1 cellular context compared by ENCODE assay signal in the genomic region with DNA sequence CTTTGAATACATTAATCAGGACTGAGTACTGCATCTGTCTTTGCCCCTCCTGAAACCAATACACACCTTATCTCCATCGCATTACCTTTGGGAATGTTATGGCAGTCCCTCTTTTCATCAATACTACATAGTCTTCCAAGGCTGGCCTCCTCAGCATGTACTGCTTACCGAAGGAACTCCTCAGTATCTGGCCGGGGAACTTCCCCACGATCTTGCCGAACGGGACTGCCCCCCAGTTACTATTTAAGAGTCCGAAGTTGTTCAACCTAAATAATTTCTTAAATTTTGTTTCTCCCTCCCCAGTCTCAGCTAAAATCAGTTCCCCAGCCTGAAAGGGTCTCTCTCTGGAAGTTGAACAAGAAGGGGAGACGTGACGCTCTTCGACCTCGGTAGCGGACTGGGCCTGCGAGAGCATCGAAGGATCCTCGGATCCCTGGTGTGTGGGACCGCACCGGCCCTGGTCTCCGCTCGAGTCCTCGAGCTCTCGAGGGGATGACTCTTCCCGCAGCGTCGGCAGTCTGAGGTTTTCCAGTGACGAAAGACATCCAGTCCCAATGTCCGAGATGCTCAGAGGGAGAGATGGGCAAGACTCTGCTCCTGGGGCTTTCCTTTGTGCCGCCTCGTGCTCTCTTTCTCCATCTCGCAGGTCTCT.
TF ChIP-seq lines count a peak whose summit lies in the region.

No MANE protein-coding gene starts in this region.

TF ChIP-seq in IMR-90, 13 proteins besides CTCF, POLR2A, EP300 and RAD21:
- TF ChIP-seq RFX5 (IDR thresholded peaks at IDR 0.05; ENCODE audit: low read depth, low read length) (no peak), CHD1 (IDR thresholded peaks at IDR 0.05; ENCODE audit: low read depth, low read length) (no peak)
